10 cellular contexts compared by ENCODE assay signal in the genomic region with DNA sequence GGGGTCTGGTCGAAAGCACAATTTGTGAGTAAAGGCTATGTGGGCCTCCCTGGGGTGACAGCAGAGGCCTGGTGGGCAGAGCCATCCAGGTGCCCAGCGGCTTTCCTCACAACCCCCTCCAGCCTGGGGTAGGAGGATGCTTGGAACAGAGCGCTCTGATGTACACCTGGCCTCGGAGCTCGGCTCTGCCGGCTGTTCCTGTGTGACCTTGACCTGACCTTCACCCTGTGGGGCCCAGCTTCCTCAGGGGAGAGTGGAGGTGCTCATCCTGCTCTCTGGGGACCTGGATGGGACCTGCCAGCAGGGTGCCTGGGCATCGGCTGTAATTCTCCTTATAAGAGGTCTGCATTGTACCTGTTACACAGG. TPM values are rescaled to one million over a fixed set of nuclear protein-coding genes. Genes with fewer than 3 reads are reported as not detected.
A peak's percentile ranks its signal among the peaks of the same experiment; 100 is the strongest.
DNase-seq lines count a peak whose midpoint lies in the region; ATAC-seq and TF ChIP-seq lines count a peak whose summit lies in the region.
"Had no signal": no experiment of that assay in that cellular context is flagged by ENCODE, and none has a peak within 500 bp of the region (broad histone marks: within the 10 kb centered on the region; RNA-seq: fewer than 3 reads in every experiment).

No MANE protein-coding gene starts in this region.

- 11 to 12% methylated on average over 7 of the region's 7 CpGs for WGBS in GM23248 (ENCODE audit: low coverage in 1 of 2, low lambda C conversion rate in 2 of 2, missing lambda C conversion rate in 2 of 2), 2 experiments

- H3K4me1 Mint-ChIP-seq in CD4-positive, alpha-beta T cell (ENCODE audit: low read depth): peaks cover 4% of the 10 kb centered on the region
- peaks cover 40% of the 10 kb centered on the region for H3K4me1 Mint-ChIP-seq in activated CD8-positive, alpha-beta T cell treated with anti-CD3 and anti-CD28 coated beads, Interleukin-2, amount 10 ng/mL, durations not matched to agents 7 days and 5 days (ENCODE audit: low read depth)
- peaks cover 0 to 28% of the 10 kb centered on the region in 2 donors for H3K4me1 Mint-ChIP-seq in natural killer cell

- H3K4me1 ChIP-seq in GM23248 (ENCODE audit: insufficient read depth): peaks cover 3% of the 10 kb centered on the region
- H3K4me1 ChIP-seq in vagina: peaks cover 21% of the 10 kb centered on the region

- H3K4me2 ChIP-seq in GM23248 (ENCODE audit: unreplicated experiment): peak overlapping the region; percentile 53

- H3K9me3 ChIP-seq in CD4-positive, alpha-beta T cell (ENCODE audit: control insufficient read depth, low read length): no peaks in the 10 kb centered on the region
- H3K9me3 ChIP-seq in GM23248 (ENCODE audit: low read depth) (no peaks in the 10 kb centered on the region), vagina (no peaks in the 10 kb centered on the region)
- H3K9me3 ChIP-seq: HAP-1 had no signal

- no peaks in the 10 kb centered on the region for H4K20me1 ChIP-seq in GM23248 (ENCODE audit: insufficient read depth)

- H3K36me3 ChIP-seq in GM23248 (ENCODE audit: low read depth): no peaks in the 10 kb centered on the region
- H3K36me3 ChIP-seq in vagina: no peaks in the 10 kb centered on the region
- H3K36me3 ChIP-seq: HAP-1 had no signal

- no peak overlapping the region for H2AFZ ChIP-seq in GM23248

- no peaks in the 10 kb centered on the region for H3K79me2 ChIP-seq in GM23248 (ENCODE audit: insufficient read depth)

- CTCF ChIA-PET in CD4-positive, alpha-beta T cell (lab: Charles Lee): interaction anchor here (1.5 kb wide), 1 partner anchor 32 kb away, joined by 3 read pairs; a partner anchor contains a TSS
- CTCF ChIA-PET in activated CD8-positive, alpha-beta T cell treated with anti-CD3 and anti-CD28 coated beads, Interleukin-2, amount 10 ng/mL, durations not matched to agents 7 days and 5 days (lab: Charles Lee): interaction anchor here (0.6 to 3.0 kb wide), 5 partner anchors 15 to 352 kb away, joined by 3 to 12 read pairs (median 4); no protein-coding TSS in a partner anchor

- no peak for TF ChIP-seq POLR2A in vagina (IDR thresholded peaks at IDR 0.05)

- H3F3A ChIP-seq in GM23248 (ENCODE audit: insufficient read depth): no peaks in the 10 kb centered on the region

- in situ Hi-C loops in GM23248 (cut with MboI): loop anchor here (10.0 kb wide), 1 partner anchor 231 kb away; no protein-coding TSS in a partner anchor

- POLR2A ChIA-PET in CD4-positive, alpha-beta T cell (lab: Charles Lee): no interaction called here
- POLR2A ChIA-PET in activated CD8-positive, alpha-beta T cell treated with anti-CD3 and anti-CD28 coated beads, Interleukin-2, amount 10 ng/mL, durations not matched to agents 7 days and 5 days (lab: Charles Lee): interaction anchor here (0.6 to 1.3 kb wide), 2 partner anchors 15 to 32 kb away, joined by 4 read pairs; a partner anchor contains a TSS

- H3K27ac ChIP-seq in CD4-positive, alpha-beta T cell (ENCODE audit: low read depth, low read length): no peak overlapping the region
- H3K27ac ChIP-seq in GM23248 (no peak overlapping the region), vagina (no peak overlapping the region)

- TF ChIP-seq CTCF in CD4-positive, alpha-beta T cell (IDR thresholded peaks at IDR 0.05): peak; percentile 53
- TF ChIP-seq CTCF in natural killer cell (IDR thresholded peaks at IDR 0.05) (peak; percentile 60), vagina (IDR thresholded peaks at IDR 0.05) (no peak)

- peaks cover 28% of the 10 kb centered on the region for H3K27me3 Mint-ChIP-seq in CD4-positive, alpha-beta T cell
- peaks cover 26% of the 10 kb centered on the region for H3K27me3 Mint-ChIP-seq in activated CD8-positive, alpha-beta T cell treated with anti-CD3 and anti-CD28 coated beads, Interleukin-2, amount 10 ng/mL, durations not matched to agents 7 days and 5 days (ENCODE audit: low read depth)
- peaks cover 14 to 15% of the 10 kb centered on the region in 2 donors for H3K27me3 Mint-ChIP-seq in natural killer cell (ENCODE audit: low read depth in 2 of 2)

- no peak for ATAC-seq in CD4-positive, alpha-beta T cell (ENCODE audit: poor library complexity)
- ATAC-seq in activated CD8-positive, alpha-beta T cell treated with anti-CD3 and anti-CD28 coated beads, Interleukin-2, amount 10 ng/mL, durations not matched to agents 7 days and 5 days: no peak
- no peak for ATAC-seq in natural killer cell
- ATAC-seq in HG02798 (IDR thresholded peaks at IDR 0.05; ENCODE audit: poor library complexity, unreplicated experiment): no peak

- H3K27ac Mint-ChIP-seq in CD4-positive, alpha-beta T cell: no peak overlapping the region
- no peak overlapping the region for H3K27ac Mint-ChIP-seq in activated CD8-positive, alpha-beta T cell treated with anti-CD3 and anti-CD28 coated beads, Interleukin-2, amount 10 ng/mL, durations not matched to agents 7 days and 5 days
- H3K27ac Mint-ChIP-seq in natural killer cell: peak overlapping the region in 1 of 2 donors; percentile 52

- H3K9me2 ChIP-seq in GM23248 (ENCODE audit: insufficient read depth): no peaks in the 10 kb centered on the region

- H3K36me3 Mint-ChIP-seq in CD4-positive, alpha-beta T cell (ENCODE audit: low read depth): no peaks in the 10 kb centered on the region
- H3K36me3 Mint-ChIP-seq in activated CD8-positive, alpha-beta T cell treated with anti-CD3 and anti-CD28 coated beads, Interleukin-2, amount 10 ng/mL, durations not matched to agents 7 days and 5 days (ENCODE audit: low read depth): no peaks in the 10 kb centered on the region
- H3K36me3 Mint-ChIP-seq in natural killer cell: no peaks in the 10 kb centered on the region

- DNase-seq in CD4-positive, alpha-beta T cell: no peak
- DNase-seq in GM23248 (no peak), natural killer cell (no peak), DMS153 (lab: John Stamatoyannopoulos, UW) (no peak), kidney tubule cell (ENCODE audit: low spot score) (no peak), vagina (ENCODE audit: extremely low spot score in 2 of 2) (no peak)
- no peak for DNase-seq in activated CD8-positive, alpha-beta T cell treated with anti-CD3 and anti-CD28 coated beads, Interleukin-2, amount 10 ng/mL, durations not matched to agents 7 days and 5 days
- DNase-seq: NCI-H187 treated with DMSO at 0.1 percent for 48 hours had no signal

- no peaks in the 10 kb centered on the region for H3K9me3 Mint-ChIP-seq in CD4-positive, alpha-beta T cell
- no peaks in the 10 kb centered on the region for H3K9me3 Mint-ChIP-seq in activated CD8-positive, alpha-beta T cell treated with anti-CD3 and anti-CD28 coated beads, Interleukin-2, amount 10 ng/mL, durations not matched to agents 7 days and 5 days (ENCODE audit: insufficient read depth)
- H3K9me3 Mint-ChIP-seq in natural killer cell: no peaks in the 10 kb centered on the region

- intact Hi-C loops in CD4-positive, alpha-beta T cell (cut with DNase I, micrococcal nuclease): loop anchor here (1.0 to 10.0 kb wide), 5 partner anchors 29 to 551 kb away; no protein-coding TSS in a partner anchor
- intact Hi-C loops in natural killer cell (cut with micrococcal nuclease): loop anchor here (2.0 kb wide), 2 partner anchors 15 to 239 kb away; no protein-coding TSS in a partner anchor
- intact Hi-C loops in vagina (cut with DNase I): loop anchor here (10.0 kb wide), 1 partner anchor 351 kb away; no protein-coding TSS in a partner anchor

- H3K9ac ChIP-seq in GM23248: no peak overlapping the region

- H3K4me3 Mint-ChIP-seq in CD4-positive, alpha-beta T cell: no peak overlapping the region
- H3K4me3 Mint-ChIP-seq in activated CD8-positive, alpha-beta T cell treated with anti-CD3 and anti-CD28 coated beads, Interleukin-2, amount 10 ng/mL, durations not matched to agents 7 days and 5 days: peak overlapping the region; percentile 51
- peak overlapping the region; percentile 37 for H3K4me3 Mint-ChIP-seq in natural killer cell

- peaks cover 18% of the 10 kb centered on the region for H3K27me3 ChIP-seq in CD4-positive, alpha-beta T cell (ENCODE audit: control insufficient read depth, insufficient read depth, low read length)
- 0 out of 2 replicates have a peak, but pooled peaks cover 5% of the 10 kb centered on the region for H3K27me3 ChIP-seq in GM23248 (replicated peaks; ENCODE audit: insufficient read depth)
- no peaks in the 10 kb centered on the region for H3K27me3 ChIP-seq in vagina

- H3K4me3 ChIP-seq in GM23248: peak overlapping the region; percentile 67; the same call in 1 of the 2 replicates
- peak overlapping the region in 1 of 2 donors; percentile 68 for H3K4me3 ChIP-seq in vagina

RNA-seq across cellular contexts. Expression of a gene that starts 28.9 kb away (rescaled TPM):
- total RNA-seq in CD4-positive, alpha-beta T cell: not detected
- total RNA-seq in GM23248 (2014; rRNA removed; shearing (Covaris generic)): not detected in 2 replicates
- not detected in 2 replicates for polyA plus RNA-seq in GM23248 (2016; fragmentation: Nextera tagmentation; extraction: Ambion mirVana)
- under 1 TPM; 0.13 to 0.34 TPM for total RNA-seq in activated CD8-positive, alpha-beta T cell treated with anti-CD3 and anti-CD28 coated beads, Interleukin-2, amount 10 ng/mL, durations not matched to agents 7 days and 5 days
- total RNA-seq in natural killer cell: under 1 TPM in 1 of 3 donors, not detected in 2; 0.16 TPM
- total RNA-seq in vagina: 7.9 TPM

RNA-seq across cellular contexts. Expression of a gene that starts 32.5 kb away (rescaled TPM):
- total RNA-seq in CD4-positive, alpha-beta T cell: 10 to 100 TPM; 59.4 to 60.9 TPM
- 11.5 and 17.4 TPM in 2 replicates for total RNA-seq in GM23248 (2014; rRNA removed; shearing (Covaris generic))
- polyA plus RNA-seq in GM23248 (2016; fragmentation: Nextera tagmentation; extraction: Ambion mirVana): 26.3 and 27.8 TPM in 2 replicates
- total RNA-seq in activated CD8-positive, alpha-beta T cell treated with anti-CD3 and anti-CD28 coated beads, Interleukin-2, amount 10 ng/mL, durations not matched to agents 7 days and 5 days: 10 to 100 TPM; 29.2 to 30.4 TPM
- 10 to 100 TPM; 49.9 to 57.4 (median 52.8) TPM for total RNA-seq in natural killer cell
- 21.9 TPM for total RNA-seq in vagina

Comparison
In these comparisons a context has a peak if more than half of its experiments do, and no peak if none do; other contexts are left out.
1. CTCF ChIP-seq: peak in CD4-positive, alpha-beta T cell (single experiment) and natural killer cell (single experiment); none in vagina (0 of 3).